7 cellular contexts compared by ENCODE assay signal in the genomic region with DNA sequence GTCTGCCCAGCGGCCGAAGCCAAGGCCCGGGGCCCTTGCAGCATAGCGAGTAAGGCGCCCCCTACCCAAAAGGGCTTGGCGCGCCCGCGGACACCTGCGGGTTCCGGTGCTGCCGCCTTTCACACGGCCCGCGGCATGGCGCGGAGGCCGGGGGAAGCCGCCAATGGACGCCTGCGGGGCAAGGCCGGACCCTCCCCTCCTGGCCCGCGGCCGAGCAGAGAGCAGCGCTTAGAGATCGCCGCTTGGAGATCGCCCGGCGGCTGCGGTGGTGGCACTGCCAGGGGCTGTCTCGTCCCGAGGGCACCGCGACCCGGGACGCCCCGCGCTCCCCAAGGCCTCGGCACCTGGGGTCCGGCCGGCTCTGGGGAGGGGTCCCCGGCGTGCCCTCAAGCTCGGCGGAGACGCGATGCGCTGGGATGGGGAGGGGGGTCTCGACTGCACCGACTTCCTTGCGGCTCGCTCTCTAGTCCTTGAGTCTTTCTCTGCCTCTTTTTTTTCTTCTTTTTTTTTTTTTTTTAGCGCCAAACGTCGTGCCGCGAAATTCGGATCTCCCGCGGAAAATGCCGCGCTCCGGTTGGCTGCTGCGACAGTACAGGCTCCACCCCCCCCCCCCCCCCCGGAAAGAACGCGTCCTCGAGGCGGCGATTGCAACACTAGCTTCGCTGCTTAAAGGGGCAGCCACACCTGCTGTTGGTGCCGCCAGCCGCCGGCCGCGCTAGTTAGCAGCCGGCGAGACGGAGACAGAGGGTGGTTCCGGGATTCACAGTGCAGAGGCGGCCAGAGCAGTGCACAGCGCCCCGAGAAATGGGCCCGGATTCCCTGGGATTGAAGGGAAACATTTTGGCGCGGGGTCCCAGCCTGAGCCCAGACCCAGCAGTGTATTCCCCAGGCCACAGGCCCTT. TPM values are rescaled to one million over a fixed set of nuclear protein-coding genes. Genes with fewer than 3 reads are reported as not detected.
A peak's percentile ranks its signal among the peaks of the same experiment; 100 is the strongest.
DNase-seq lines count a peak whose midpoint lies in the region; ATAC-seq and TF ChIP-seq lines count a peak whose summit lies in the region.

A gene with protein sequence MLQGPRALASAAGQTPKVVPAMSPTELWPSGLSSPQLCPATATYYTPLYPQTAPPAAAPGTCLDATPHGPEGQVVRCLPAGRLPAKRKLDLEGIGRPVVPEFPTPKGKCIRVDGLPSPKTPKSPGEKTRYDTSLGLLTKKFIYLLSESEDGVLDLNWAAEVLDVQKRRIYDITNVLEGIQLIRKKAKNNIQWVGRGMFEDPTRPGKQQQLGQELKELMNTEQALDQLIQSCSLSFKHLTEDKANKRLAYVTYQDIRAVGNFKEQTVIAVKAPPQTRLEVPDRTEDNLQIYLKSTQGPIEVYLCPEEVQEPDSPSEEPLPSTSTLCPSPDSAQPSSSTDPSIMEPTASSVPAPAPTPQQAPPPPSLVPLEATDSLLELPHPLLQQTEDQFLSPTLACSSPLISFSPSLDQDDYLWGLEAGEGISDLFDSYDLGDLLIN (minus strand): TSS at position 484 of the 902 bp plus-strand sequence. CDS start 440 bp downstream, at position 44.

- peak; percentile 67 for TF ChIP-seq POLR2A in GM15510 (IDR thresholded peaks at IDR 0.05; ENCODE audit: borderline replicate concordance, extremely low read depth, insufficient read length)

- DNase-seq in NCI-H510A treated with DMSO at 0.1 percent for 48 hours (lab: John Stamatoyannopoulos, UW), result peak; percentile 89
- peak; percentile 73 to 79 for DNase-seq in activated CD4-positive, alpha-beta T cell treated with anti-CD3 and anti-CD28 coated beads for 4 hours
- DNase-seq in left lobe of liver (ENCODE audit: low spot score), result peak; percentile 81
- peak; percentile 81 to 82 for DNase-seq in stimulated activated CD4-positive, alpha-beta T cell treated with anti-CD3 and anti-CD28 coated beads, Interleukin-2, amount 100 ng/mL, for 24 hours

- ATAC-seq in HG03196 (IDR thresholded peaks at IDR 0.05; ENCODE audit: unreplicated experiment) (peak; percentile 43), left lobe of liver (peak; percentile 88)

- H3K27ac ChIP-seq in cingulate gyrus (ENCODE audit: low read depth, low read length), result peak within 1 kb of the TSS; percentile 65

RNA-seq across cellular contexts. Expression of the gene that starts here (rescaled TPM):
- total RNA-seq in left lobe of liver, result 0.15 TPM

Comparison
In these comparisons a context has a peak if more than half of its experiments do, and no peak if none do; other contexts are left out.
1. Peak in every context shown above with its lines: DNase-seq, ATAC-seq and H3K27ac ChIP-seq.
2. Peak in DNase-seq and ATAC-seq in left lobe of liver; RNA of the gene not detected or under 1 TPM.